Comparison of ENCODE assay signal across 8 cellular contexts in genomic region chr4:119470021-119470736, GRCh38.
DNase-seq lines count a peak whose midpoint lies in the region; ATAC-seq and TF ChIP-seq lines count a peak whose summit lies in the region.
"Not testable (repeated sequence)": the region's sequence is repeated elsewhere in the genome, so short reads cannot be mapped to it uniquely, and the experiment has no call there.

No MANE protein-coding gene starts in this region.

- peak; percentile 32 for DNase-seq in A172 (ENCODE audit: low spot score)
- DNase-seq in astrocyte of the spinal cord (ENCODE audit: low read depth, low spot score), result peak; percentile 72
- peak; percentile 40 to 66 for DNase-seq in foreskin fibroblast

- not testable (repeated sequence) for TF ChIP-seq CTCF in astrocyte of the spinal cord (IDR thresholded peaks at IDR 0.05; ENCODE audit: low read depth, low read length); foreskin fibroblast (IDR thresholded peaks at IDR 0.05; ENCODE audit: low read depth, low read length)

- in situ Hi-C loops in astrocyte of the spinal cord (cut with HindIII; ENCODE audit: low sequenced_read_pairs), result not testable (repeated sequence)

- H3K4me3 ChIP-seq in astrocyte of the spinal cord (ENCODE audit: low read depth, low read length); foreskin fibroblast (ENCODE audit: low read depth in 1 of 2, low read length in 2 of 2): not testable (repeated sequence)

- ATAC-seq in GM18870 (IDR thresholded peaks at IDR 0.05; ENCODE audit: unreplicated experiment) (peak; percentile 74), GM21529 (IDR thresholded peaks at IDR 0.05; ENCODE audit: unreplicated experiment) (peak; percentile 69), HG02884 (IDR thresholded peaks at IDR 0.05; ENCODE audit: unreplicated experiment) (peak; percentile 66), HG03442 (IDR thresholded peaks at IDR 0.05; ENCODE audit: unreplicated experiment) (peak; percentile 66), SK-N-SH treated with all-trans-retinoic acid at 6 μM for 48 hours (peak; percentile 63)
